In the genomic region with DNA sequence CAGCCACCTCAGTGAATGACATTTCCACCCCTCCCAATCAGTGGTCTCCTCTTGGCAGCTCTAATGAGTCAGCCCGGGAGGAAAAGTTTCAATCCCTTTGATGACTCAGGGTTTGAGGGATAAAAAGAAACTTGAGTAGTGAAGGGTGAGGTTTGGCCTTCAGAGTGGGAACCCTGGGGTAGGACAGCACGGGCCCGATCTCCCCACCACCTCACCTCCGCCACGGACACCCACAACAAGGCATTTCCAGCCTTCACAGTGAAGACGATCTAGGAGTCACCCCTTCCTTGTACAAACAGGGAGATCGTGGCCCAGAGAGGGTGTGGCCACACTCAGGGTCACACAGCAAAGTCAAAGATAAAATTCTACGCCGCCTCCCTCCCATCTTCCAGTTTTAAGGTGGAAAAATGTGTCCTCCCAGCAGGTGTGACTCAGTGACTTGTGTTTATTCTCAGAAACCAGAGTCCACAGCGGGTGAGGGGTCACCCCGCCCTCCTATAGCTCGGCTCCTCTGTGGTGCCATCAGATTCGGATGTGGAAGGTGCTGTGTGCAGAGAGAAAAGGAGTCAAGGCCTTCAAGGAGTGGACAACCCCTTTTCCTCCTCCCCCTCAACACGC, we compare ENCODE assay signal across 9 cellular contexts. TPM values are rescaled to one million over a fixed set of nuclear protein-coding genes. Genes with fewer than 3 reads are reported as not detected.
DNase-seq lines count a peak whose midpoint lies in the region; ATAC-seq lines count a peak whose summit lies in the region.
"Had no signal": no experiment of that assay in that cellular context is flagged by ENCODE, and none has a peak within 500 bp of the region (broad histone marks: within the 10 kb centered on the region; RNA-seq: fewer than 3 reads in every experiment).

No MANE protein-coding gene starts in this region.

- peak overlapping the region; percentile 65 to 88 for H3K27ac Mint-ChIP-seq in activated naive CD4-positive, alpha-beta T cell treated with anti-CD3 and anti-CD28 coated beads, Interleukin-2, amount 50 U/mL, for 72 hours
- H3K27ac Mint-ChIP-seq in activated CD4-positive, alpha-beta memory T cell treated with anti-CD3 and anti-CD28 coated beads for 36 hours, result peak overlapping the region; percentile 70

- H3K4me1 Mint-ChIP-seq in activated CD4-positive, alpha-beta memory T cell treated with anti-CD3 and anti-CD28 coated beads for 36 hours (ENCODE audit: low read depth), result peaks cover 18% of the 10 kb centered on the region

- ATAC-seq in activated naive CD4-positive, alpha-beta T cell treated with anti-CD3 and anti-CD28 coated beads, Interleukin-2, amount 50 U/mL, for 72 hours, result peak; percentile 87 to 91

- no peaks in the 10 kb centered on the region for H3K27me3 Mint-ChIP-seq in activated CD4-positive, alpha-beta memory T cell treated with anti-CD3 and anti-CD28 coated beads for 36 hours

- intact Hi-C loops in activated CD4-positive, alpha-beta memory T cell treated with anti-CD3 and anti-CD28 coated beads for 36 hours (cut with micrococcal nuclease), result loop anchor here (5.0 kb wide), 1 partner anchor 44 kb away; no protein-coding TSS in a partner anchor

- H3K4me3 Mint-ChIP-seq in activated CD4-positive, alpha-beta memory T cell treated with anti-CD3 and anti-CD28 coated beads for 36 hours, result no peak overlapping the region

- no peaks in the 10 kb centered on the region for H3K9me3 Mint-ChIP-seq in activated naive CD4-positive, alpha-beta T cell treated with anti-CD3 and anti-CD28 coated beads, Interleukin-2, amount 50 U/mL, for 72 hours
- no peaks in the 10 kb centered on the region for H3K9me3 Mint-ChIP-seq in activated CD4-positive, alpha-beta memory T cell treated with anti-CD3 and anti-CD28 coated beads for 36 hours

- CTCF ChIA-PET in activated CD4-positive, alpha-beta memory T cell treated with anti-CD3 and anti-CD28 coated beads for 36 hours (lab: Charles Lee), result interaction anchor here (1.1 kb wide), 1 partner anchor 20 kb away, joined by 3 read pairs; no protein-coding TSS in a partner anchor

- POLR2A ChIA-PET in activated CD4-positive, alpha-beta memory T cell treated with anti-CD3 and anti-CD28 coated beads for 36 hours (lab: Charles Lee), result interaction anchor here (1.9 kb wide), 1 partner anchor 17 kb away, joined by 6 read pairs; a partner anchor contains a TSS

- peak; percentile 56 to 88 for DNase-seq in activated naive CD4-positive, alpha-beta T cell treated with anti-CD3 and anti-CD28 coated beads, Interleukin-2, amount 50 U/mL, for 72 hours (ENCODE audit: low spot score in 2 of 2)
- DNase-seq in activated naive CD4-positive, alpha-beta T cell (lab: John Stamatoyannopoulos, UW), result no peak
- peak; percentile 67 for DNase-seq in activated CD4-positive, alpha-beta memory T cell treated with anti-CD3 and anti-CD28 coated beads for 36 hours
- peak; percentile 61 for DNase-seq in glomerular visceral epithelial cell (ENCODE audit: extremely low spot score)
- no peak for DNase-seq in NCI-H2029 treated with DMSO at 0.1 percent for 48 hours (lab: John Stamatoyannopoulos, UW)
- DNase-seq in SK-N-DZ (ENCODE audit: low spot score), result no peak
- no peak for DNase-seq in OCI-M1 (lab: John Stamatoyannopoulos, UW)

- H3K36me3 Mint-ChIP-seq in activated naive CD4-positive, alpha-beta T cell treated with anti-CD3 and anti-CD28 coated beads, Interleukin-2, amount 50 U/mL, for 72 hours, result peaks cover 5 to 17% of the 10 kb centered on the region in 2 donors
- H3K36me3 Mint-ChIP-seq in activated CD4-positive, alpha-beta memory T cell treated with anti-CD3 and anti-CD28 coated beads for 36 hours, result peaks cover 16% of the 10 kb centered on the region

- peak overlapping the region; percentile 27 for H3K27ac ChIP-seq in temporal lobe (ENCODE audit: low read depth, low read length)

RNA-seq across cellular contexts. Expression of a gene that starts 12.3 kb away (rescaled TPM):
- total RNA-seq in activated naive CD4-positive, alpha-beta T cell treated with anti-CD3 and anti-CD28 coated beads, Interleukin-2, amount 50 U/mL, for 72 hours, result 1 to 10 TPM in 1 of 2 donors, not detected in 1; 1.0 TPM
- total RNA-seq in activated CD4-positive, alpha-beta memory T cell treated with anti-CD3 and anti-CD28 coated beads for 36 hours, result not detected
- total RNA-seq in temporal lobe, result not detected
- not detected in 2 replicates for polyA plus RNA-seq in SK-N-DZ (2014; cell fraction: cytosol; rRNA removed)
- not detected in 2 replicates for polyA plus RNA-seq in SK-N-DZ (2014; cell fraction: nucleus; rRNA removed)
- total RNA-seq: liver had no signal
- polyA plus RNA-seq: liver had no signal

RNA-seq across cellular contexts. Expression of a gene that starts 17.6 kb away (rescaled TPM):
- 10 to 100 TPM; 23.9 to 49.8 TPM for total RNA-seq in activated naive CD4-positive, alpha-beta T cell treated with anti-CD3 and anti-CD28 coated beads, Interleukin-2, amount 50 U/mL, for 72 hours
- total RNA-seq in activated CD4-positive, alpha-beta memory T cell treated with anti-CD3 and anti-CD28 coated beads for 36 hours, result 10 to 100 TPM; 23.6 to 26.1 TPM
- under 0.01 TPM for total RNA-seq in temporal lobe
- not detected in 2 replicates for polyA plus RNA-seq in SK-N-DZ (2014; cell fraction: cytosol; rRNA removed)
- polyA plus RNA-seq in SK-N-DZ (2014; cell fraction: nucleus; rRNA removed), result not detected in 2 replicates

RNA-seq across cellular contexts. Expression of a gene that starts 24.2 kb away (rescaled TPM):
- 10 to 100 TPM; 49.9 to 53.2 TPM for total RNA-seq in activated naive CD4-positive, alpha-beta T cell treated with anti-CD3 and anti-CD28 coated beads, Interleukin-2, amount 50 U/mL, for 72 hours
- total RNA-seq in activated CD4-positive, alpha-beta memory T cell treated with anti-CD3 and anti-CD28 coated beads for 36 hours, result 10 to 100 TPM; 43.8 to 44.3 TPM
- total RNA-seq in temporal lobe, result 88.0 TPM
- 186 and 197 TPM in 2 replicates for polyA plus RNA-seq in SK-N-DZ (2014; cell fraction: cytosol; rRNA removed)
- polyA plus RNA-seq in SK-N-DZ (2014; cell fraction: nucleus; rRNA removed), result 102 and 119 TPM in 2 replicates

RNA-seq across cellular contexts. Expression of a gene that starts 36.7 kb away (rescaled TPM):
- 100 to 1,000 TPM; 105 to 139 TPM for total RNA-seq in activated naive CD4-positive, alpha-beta T cell treated with anti-CD3 and anti-CD28 coated beads, Interleukin-2, amount 50 U/mL, for 72 hours
- total RNA-seq in activated CD4-positive, alpha-beta memory T cell treated with anti-CD3 and anti-CD28 coated beads for 36 hours, result 100 to 1,000 TPM; 100 to 113 TPM
- total RNA-seq in temporal lobe, result 33.4 TPM
- 74.0 and 117 TPM in 2 replicates for polyA plus RNA-seq in SK-N-DZ (2014; cell fraction: cytosol; rRNA removed)
- 64.4 and 74.2 TPM in 2 replicates for polyA plus RNA-seq in SK-N-DZ (2014; cell fraction: nucleus; rRNA removed)

RNA-seq across cellular contexts. Expression of a gene that starts 49.4 kb away (rescaled TPM):
- total RNA-seq in activated naive CD4-positive, alpha-beta T cell treated with anti-CD3 and anti-CD28 coated beads, Interleukin-2, amount 50 U/mL, for 72 hours, result 100 to 1,000 TPM; 125 to 155 TPM
- total RNA-seq in activated CD4-positive, alpha-beta memory T cell treated with anti-CD3 and anti-CD28 coated beads for 36 hours, result 100 to 1,000 TPM; 146 to 154 TPM
- total RNA-seq in temporal lobe, result 26.1 TPM
- polyA plus RNA-seq in SK-N-DZ (2014; cell fraction: cytosol; rRNA removed), result 44.3 and 48.2 TPM in 2 replicates
- polyA plus RNA-seq in SK-N-DZ (2014; cell fraction: nucleus; rRNA removed), result 19.6 and 19.9 TPM in 2 replicates

Comparison
In these comparisons a context has a peak if more than half of its experiments do, and no peak if none do; other contexts are left out.
1. DNase-seq: peak in activated naive CD4-positive, alpha-beta T cell treated with anti-CD3 and anti-CD28 coated beads, Interleukin-2, amount 50 U/mL, for 72 hours (2 of 2), activated CD4-positive, alpha-beta memory T cell treated with anti-CD3 and anti-CD28 coated beads for 36 hours (single experiment) and glomerular visceral epithelial cell (single experiment); none in activated naive CD4-positive, alpha-beta T cell (0 of 4), NCI-H2029 treated with DMSO at 0.1 percent for 48 hours (single experiment), SK-N-DZ (single experiment) and OCI-M1 (single experiment).
2. RNA of a gene that starts 17.6 kb away (total RNA-seq): 23.9 to 49.8 TPM in activated naive CD4-positive, alpha-beta T cell treated with anti-CD3 and anti-CD28 coated beads, Interleukin-2, amount 50 U/mL, for 72 hours and 23.6 to 26.1 TPM in activated CD4-positive, alpha-beta memory T cell treated with anti-CD3 and anti-CD28 coated beads for 36 hours; under 0.01 TPM in temporal lobe (single experiment); every median in the first group is over 10 times any median in the second.